ENCODE assay signal across 31 cellular contexts in genomic region chr3:41498847-41499246, GRCh38.
"Had no signal": no experiment of that assay in that cellular context is flagged by ENCODE, and none has a peak within 500 bp of the region (broad histone marks: within the 10 kb centered on the region; RNA-seq: fewer than 3 reads in every experiment).

No MANE protein-coding gene starts in this region.

- H3K36me3 ChIP-seq: neural progenitor cell, ovary, spleen, suprapubic skin, tibial artery, transverse colon, upper lobe of right lung, uterus had no signal

- H3K27ac ChIP-seq: neural progenitor cell, ovary, parathyroid adenoma, psoas muscle, skin epidermis, spleen, suprapubic skin, testis, tibial artery, transverse colon, upper lobe of right lung, uterus had no signal

- ATAC-seq: naive thymus-derived CD4-positive, alpha-beta T cell; natural killer cell; psoas muscle; right cardiac atrium; sciatic nerve; stimulated activated memory B cell treated with anti-CD40 and anti-IgM and Interleukin-4, amounts not matched to agents 10 μg/mL and 1 μg/mL and 100 μg/mL, for 72 hours; upper lobe of right lung had no signal

- DNase-seq: naive thymus-derived CD4-positive, alpha-beta T cell; natural killer cell; occipital lobe; ovary; posterior cingulate gyrus; psoas muscle; right cardiac atrium; spleen; stimulated activated CD4-positive, alpha-beta T cell treated with anti-CD3 and anti-CD28 coated beads, Interleukin-12 subunit alpha, Interleukin-12 subunit beta, amount 100 ng/mL, for 4 hours; stimulated activated CD4-positive, alpha-beta T cell treated with anti-CD3 and anti-CD28 coated beads, Interleukin-1b, Interleukin-23, amount 100 ng/mL, for 48 hours; stimulated activated CD4-positive, alpha-beta T cell treated with anti-CD3 and anti-CD28 coated beads, Interleukin-4, amount 100 ng/mL, for 1 hour; stimulated activated CD4-positive, alpha-beta T cell treated with anti-CD3 and anti-CD28 coated beads, Interleukin-4, amount 100 ng/mL, for 4 hours; stimulated activated CD8-positive, alpha-beta memory T cell treated with anti-CD3 and anti-CD28 coated beads, Interleukin-4, amount 100 ng/mL, for 48 hours; stimulated activated naive CD4-positive, alpha-beta T cell; substantia nigra; testis; tibial artery; transverse colon; upper lobe of right lung; uterus had no signal

- H3K27me3 Mint-ChIP-seq: naive thymus-derived CD4-positive, alpha-beta T cell; progenitor cell of endocrine pancreas; stimulated activated memory B cell treated with anti-CD40 and anti-IgM and Interleukin-4, amounts not matched to agents 10 μg/mL and 1 μg/mL and 100 μg/mL, for 72 hours; stimulated activated naive CD8-positive, alpha-beta T cell treated with anti-CD3 and anti-CD28 coated beads, Interleukin-15, Interleukin-2, amounts not matched to agents 100 ng/mL and 50 ng/mL, for 24 hours; type B pancreatic cell had no signal

- H3K9ac ChIP-seq: neural progenitor cell, parathyroid adenoma had no signal

- H3K4me1 Mint-ChIP-seq: naive thymus-derived CD4-positive, alpha-beta T cell; natural killer cell; neural progenitor cell; stimulated activated memory B cell treated with anti-CD40 and anti-IgM and Interleukin-4, amounts not matched to agents 10 μg/mL and 1 μg/mL and 100 μg/mL, for 72 hours had no signal

- H3K9me3 ChIP-seq: ovary, psoas muscle, spleen, suprapubic skin, testis, tibial artery, transverse colon, upper lobe of right lung, uterus had no signal

- H3K4me2 ChIP-seq: neural progenitor cell, smooth muscle cell had no signal

- H3K4me3 Mint-ChIP-seq: naive thymus-derived CD4-positive, alpha-beta T cell; natural killer cell; nephron; neural progenitor cell; stimulated activated memory B cell treated with anti-CD40 and anti-IgM and Interleukin-4, amounts not matched to agents 10 μg/mL and 1 μg/mL and 100 μg/mL, for 72 hours; stimulated activated naive CD8-positive, alpha-beta T cell treated with anti-CD3 and anti-CD28 coated beads, Interleukin-15, Interleukin-2, amounts not matched to agents 100 ng/mL and 50 ng/mL, for 24 hours; type B pancreatic cell had no signal

- H3K27me3 ChIP-seq: neural progenitor cell, ovary, spleen, suprapubic skin, testis, tibial artery, transverse colon, upper lobe of right lung, uterus had no signal

- H3K9me3 Mint-ChIP-seq: natural killer cell; nephron; neural progenitor cell; stimulated activated memory B cell treated with anti-CD40 and anti-IgM and Interleukin-4, amounts not matched to agents 10 μg/mL and 1 μg/mL and 100 μg/mL, for 72 hours; type B pancreatic cell had no signal

- H2AFZ ChIP-seq: neural progenitor cell, parathyroid adenoma had no signal

- H3K27ac Mint-ChIP-seq: naive thymus-derived CD4-positive, alpha-beta T cell; natural killer cell; nephron; neural progenitor cell; progenitor cell of endocrine pancreas; stimulated activated memory B cell treated with anti-CD40 and anti-IgM and Interleukin-4, amounts not matched to agents 10 μg/mL and 1 μg/mL and 100 μg/mL, for 72 hours; stimulated activated naive CD8-positive, alpha-beta T cell treated with anti-CD3 and anti-CD28 coated beads, Interleukin-15, Interleukin-2, amounts not matched to agents 100 ng/mL and 50 ng/mL, for 24 hours; type B pancreatic cell had no signal

- H3K4me3 ChIP-seq: neural progenitor cell, ovary, psoas muscle, skin epidermis, smooth muscle cell, spleen, suprapubic skin, testis, tibial artery, transverse colon, upper lobe of right lung, uterus had no signal

- H3K4me1 ChIP-seq: neural progenitor cell, parathyroid adenoma, psoas muscle, spleen, suprapubic skin, testis, transverse colon, upper lobe of right lung, uterus had no signal
